ENCODE assay signal across 8 cellular contexts in genomic region chr14:100076133-100076532, GRCh38. TPM values are rescaled to one million over a fixed set of nuclear protein-coding genes. Genes with fewer than 3 reads are reported as not detected.
A peak's percentile ranks its signal among the peaks of the same experiment; 100 is the strongest.
DNase-seq lines count a peak whose midpoint lies in the region; ATAC-seq and TF ChIP-seq lines count a peak whose summit lies in the region.

No MANE protein-coding gene starts in this region.

- no peaks in the 10 kb centered on the region for H3K9me3 Mint-ChIP-seq in activated naive CD8-positive, alpha-beta T cell (ENCODE audit: low read depth)
- peaks cover 6% of the 10 kb centered on the region for H3K9me3 Mint-ChIP-seq in type B pancreatic cell

- H3K27me3 ChIP-seq in right atrium auricular region: no peaks in the 10 kb centered on the region

- H3K9me3 ChIP-seq in right atrium auricular region: no peaks in the 10 kb centered on the region

- H3K4me1 ChIP-seq in right atrium auricular region: peaks cover 0 to 42% of the 10 kb centered on the region in 2 donors

- no peak overlapping the region for H3K4me3 ChIP-seq in right atrium auricular region

- H3K36me3 ChIP-seq in right atrium auricular region: no peaks in the 10 kb centered on the region

- H3K27ac ChIP-seq in right atrium auricular region: peak overlapping the region in 1 of 2 donors; percentile 0

- H3K27me3 Mint-ChIP-seq in activated naive CD8-positive, alpha-beta T cell: no peaks in the 10 kb centered on the region
- H3K27me3 Mint-ChIP-seq in type B pancreatic cell: no peaks in the 10 kb centered on the region

- peak overlapping the region; percentile 88 for H3K4me3 Mint-ChIP-seq in activated naive CD8-positive, alpha-beta T cell
- no peak overlapping the region for H3K4me3 Mint-ChIP-seq in type B pancreatic cell

- peak; percentile 50 for ATAC-seq in Right ventricle myocardium inferior
- no peak for ATAC-seq in HG03135 (IDR thresholded peaks at IDR 0.05; ENCODE audit: unreplicated experiment)

- peak overlapping the region; percentile 99 for H3K27ac Mint-ChIP-seq in activated naive CD8-positive, alpha-beta T cell
- H3K27ac Mint-ChIP-seq in type B pancreatic cell: no peak overlapping the region

- intact Hi-C loops in Right ventricle myocardium inferior (cut with DNase I): no loop called here

- peaks cover 93% of the 10 kb centered on the region for H3K4me1 Mint-ChIP-seq in activated naive CD8-positive, alpha-beta T cell (ENCODE audit: low read depth)
- peaks cover 47% of the 10 kb centered on the region for H3K4me1 Mint-ChIP-seq in type B pancreatic cell (ENCODE audit: unreplicated experiment)

- H3K36me3 Mint-ChIP-seq in activated naive CD8-positive, alpha-beta T cell: peaks cover 6% of the 10 kb centered on the region
- peaks cover 9% of the 10 kb centered on the region for H3K36me3 Mint-ChIP-seq in type B pancreatic cell

- TF ChIP-seq CTCF in right atrium auricular region (IDR thresholded peaks at IDR 0.05) (no peak), type B pancreatic cell (conservative IDR thresholded peaks at IDR 0.05) (peak; percentile 51)

- DNase-seq in Right ventricle myocardium inferior (ENCODE audit: missing footprints) (no peak), right atrium auricular region (ENCODE audit: low spot score) (no peak), MV-4-11 (lab: John Stamatoyannopoulos, UW) (peak; percentile 95), iris pigment epithelial cell (ENCODE audit: low read depth) (peak; percentile 50), type B pancreatic cell (ENCODE audit: extremely low spot score, unreplicated experiment) (no peak), NCI-H1092 treated with DMSO at 0.1 percent for 48 hours (lab: John Stamatoyannopoulos, UW) (no peak)

RNA-seq across cellular contexts. Expression of gene EVL, which starts 10.9 kb away (rescaled TPM):
- total RNA-seq in Right ventricle myocardium inferior: 41.8 TPM
- 10 to 100 TPM; 41.5 to 42.0 TPM for total RNA-seq in right atrium auricular region
- 66.3 and 159 TPM in 2 replicates for total RNA-seq in type B pancreatic cell (ENCODE audit: low replicate concordance)

Comparison
In these comparisons a context has a peak if more than half of its experiments do, and no peak if none do; other contexts are left out.
1. DNase-seq: peak in MV-4-11 (single experiment) and iris pigment epithelial cell (single experiment); none in Right ventricle myocardium inferior (single experiment), right atrium auricular region (single experiment), type B pancreatic cell (single experiment) and NCI-H1092 treated with DMSO at 0.1 percent for 48 hours (single experiment).